In genomic region chr3:47288966-47289910, GRCh38 we compare ENCODE assay signal across 20 cellular contexts. TPM values are rescaled to one million over a fixed set of nuclear protein-coding genes. Genes with fewer than 3 reads are reported as not detected.
A peak's percentile ranks its signal among the peaks of the same experiment; 100 is the strongest.
DNase-seq lines count a peak whose midpoint lies in the region; ATAC-seq and TF ChIP-seq lines count a peak whose summit lies in the region.
"Had no signal": no experiment of that assay in that cellular context is flagged by ENCODE, and none has a peak within 500 bp of the region (broad histone marks: within the 10 kb centered on the region; RNA-seq: fewer than 3 reads in every experiment).

No MANE protein-coding gene starts in this region.

- H3K4me3 Mint-ChIP-seq in memory B cell = no peak overlapping the region
- H3K4me3 Mint-ChIP-seq: activated CD4-positive, alpha-beta memory T cell treated with anti-CD3 and anti-CD28 coated beads for 36 hours; activated T-cell treated with anti-CD3 and anti-CD28 coated beads, Interleukin-2, amount 50 U/mL, for 24 hours; CD8-positive, alpha-beta T cell; neural crest cell had no signal

- H3K27me3 Mint-ChIP-seq in memory B cell = no peaks in the 10 kb centered on the region
- H3K27me3 Mint-ChIP-seq: activated CD4-positive, alpha-beta memory T cell treated with anti-CD3 and anti-CD28 coated beads for 36 hours; activated T-cell treated with anti-CD3 and anti-CD28 coated beads, Interleukin-2, amount 50 U/mL, for 24 hours had no signal

- no peaks in the 10 kb centered on the region for H3K9me3 ChIP-seq in adrenal gland (replicated peaks in 1 of 3)

- no peaks in the 10 kb centered on the region for H3K9me3 Mint-ChIP-seq in memory B cell
- H3K9me3 Mint-ChIP-seq: activated CD4-positive, alpha-beta memory T cell treated with anti-CD3 and anti-CD28 coated beads for 36 hours; activated T-cell treated with anti-CD3 and anti-CD28 coated beads, Interleukin-2, amount 50 U/mL, for 24 hours; CD8-positive, alpha-beta T cell; neural crest cell had no signal

- H3K36me3 Mint-ChIP-seq in memory B cell = peaks cover 17% of the 10 kb centered on the region

- TF ChIP-seq POLR2A in NB4 (IDR thresholded peaks at IDR 0.05; ENCODE audit: extremely low read depth, insufficient read length) (no peak), adrenal gland (IDR thresholded peaks at IDR 0.05) (no peak)

- H3K27ac Mint-ChIP-seq in memory B cell = peak overlapping the region; percentile 26
- H3K27ac Mint-ChIP-seq: activated CD4-positive, alpha-beta memory T cell treated with anti-CD3 and anti-CD28 coated beads for 36 hours; activated T-cell treated with anti-CD3 and anti-CD28 coated beads, Interleukin-2, amount 50 U/mL, for 24 hours; CD8-positive, alpha-beta T cell had no signal

- H3K27me3 ChIP-seq in adrenal gland = no peaks in the 10 kb centered on the region

- DNase-seq in CD1c-positive myeloid dendritic cell (ENCODE audit: extremely low spot score) = peak; percentile 69
- peak; percentile 17 for DNase-seq in NB4 (ENCODE audit: low read depth)
- DNase-seq in adrenal gland = peak in 5 of 7 donors; percentile 40 to 68 (median 50)
- no peak for DNase-seq in memory B cell (ENCODE audit: low spot score in 2 of 2)
- no peak for DNase-seq in stimulated activated CD4-positive, alpha-beta T cell treated with anti-CD3 and anti-CD28 coated beads, Interleukin-12 subunit alpha, Interleukin-12 subunit beta, amount 100 ng/mL, for 4 hours
- DNase-seq in NCI-H187 (lab: John Stamatoyannopoulos, UW) = no peak
- DNase-seq in stimulated activated naive CD4-positive, alpha-beta T cell treated with Interleukin-2 at 50 U/mL for 16 hours (lab: John Stamatoyannopoulos, UW) = no peak
- DNase-seq in Kasumi-1 (lab: John Stamatoyannopoulos, UW) = no peak
- DNase-seq: ACHN; activated CD4-positive, alpha-beta memory T cell treated with anti-CD3 and anti-CD28 coated beads for 36 hours; activated naive CD4-positive, alpha-beta T cell treated with anti-CD3 and anti-CD28 coated beads, Interleukin-2, amount 50 U/mL, for 16 hours; activated T-cell treated with anti-CD3 and anti-CD28 coated beads, Interleukin-2, amount 50 U/mL, for 24 hours; CD8-positive, alpha-beta T cell; DMS79 treated with DMSO at 0.1 percent for 48 hours; hippocampal formation; mesendoderm; NCI-H1930; NCI-H524 had no signal

- peaks cover 11 to 78% of the 10 kb centered on the region in 2 donors for H3K4me1 ChIP-seq in adrenal gland (replicated peaks in 1 of 2)

- intact Hi-C loops in adrenal gland (cut with DNase I) = no loop called here

- peaks cover 50% of the 10 kb centered on the region for H3K4me1 Mint-ChIP-seq in memory B cell

- no peak for TF ChIP-seq CTCF in NB4 (IDR thresholded peaks at IDR 0.05; ENCODE audit: low read depth, low read length)
- TF ChIP-seq CTCF in adrenal gland (IDR thresholded peaks at IDR 0.05) = no peak

- H3K27ac ChIP-seq in adrenal gland = peak overlapping the region in 4 of 5 donors; percentile 15 to 55 (median 30)
- H3K27ac ChIP-seq: VCaP had no signal

- 38 to 50% (median 48%) methylated on average over 6 of the region's 6 CpGs for WGBS in adrenal gland, 4 donors

- no peak for ATAC-seq in memory B cell (ENCODE audit: low read depth)
- ATAC-seq: CD8-positive, alpha-beta T cell had no signal

- no peak overlapping the region for H3K4me3 ChIP-seq in NB4 (ENCODE audit: low read depth, low read length)
- H3K4me3 ChIP-seq in adrenal gland = no peak overlapping the region

- H3K36me3 ChIP-seq in adrenal gland (replicated peaks in 1 of 2) = peaks cover 0 to 12% of the 10 kb centered on the region in 2 donors

RNA-seq across cellular contexts. Expression of gene KLHL18, which starts 6.5 kb away (rescaled TPM):
- 10 to 100 TPM; 10.6 to 62.1 (median 32.5) TPM for total RNA-seq in adrenal gland
- polyA plus RNA-seq in adrenal gland = 10 to 100 TPM; 14.3 to 42.5 (median 20.9) TPM

RNA-seq across cellular contexts. Expression of gene KIF9, which starts 6.6 kb away (rescaled TPM):
- 1 to 10 TPM; 1.1 to 9.8 (median 5.5) TPM for total RNA-seq in adrenal gland
- 10 to 100 TPM in 1 of 3 donors, 1 to 10 TPM in 2; 3.1 to 12.8 (median 4.2) TPM for polyA plus RNA-seq in adrenal gland

Comparison
In these comparisons a context has a peak if more than half of its experiments do, and no peak if none do; other contexts are left out.
1. DNase-seq: peak in CD1c-positive myeloid dendritic cell (single experiment), NB4 (single experiment) and adrenal gland (5 of 7); none in memory B cell (0 of 2), stimulated activated CD4-positive, alpha-beta T cell treated with anti-CD3 and anti-CD28 coated beads, Interleukin-12 subunit alpha, Interleukin-12 subunit beta, amount 100 ng/mL, for 4 hours (single experiment), NCI-H187 (0 of 2), stimulated activated naive CD4-positive, alpha-beta T cell treated with Interleukin-2 at 50 U/mL for 16 hours (single experiment) and Kasumi-1 (0 of 2).